17 cellular contexts compared by ENCODE assay signal in genomic region chr19:6210091-6210490, GRCh38.
DNase-seq lines count a peak whose midpoint lies in the region; ATAC-seq and TF ChIP-seq lines count a peak whose summit lies in the region.
"Had no signal": no experiment of that assay in that cellular context is flagged by ENCODE, and none has a peak within 500 bp of the region (broad histone marks: within the 10 kb centered on the region; RNA-seq: fewer than 3 reads in every experiment).

No MANE protein-coding gene starts in this region.

- H3K27me3 Mint-ChIP-seq in activated T-cell treated with anti-CD3 and anti-CD28 coated beads, Interleukin-2, amount 50 U/mL, for 72 hours (ENCODE audit: low read depth) = no peaks in the 10 kb centered on the region
- peaks cover 8% of the 10 kb centered on the region for H3K27me3 Mint-ChIP-seq in endothelial cell (ENCODE audit: unreplicated experiment)
- H3K27me3 Mint-ChIP-seq in neural progenitor cell (ENCODE audit: insufficient read depth, low read depth) = peaks cover 9% of the 10 kb centered on the region
- H3K27me3 Mint-ChIP-seq in CD8-positive, alpha-beta memory T cell = no peaks in the 10 kb centered on the region

- CTCF ChIA-PET in CD8-positive, alpha-beta memory T cell (lab: Charles Lee) = no interaction called here

- H3K4me1 Mint-ChIP-seq in activated T-cell treated with anti-CD3 and anti-CD28 coated beads, Interleukin-2, amount 50 U/mL, for 72 hours (ENCODE audit: low read depth) = no peaks in the 10 kb centered on the region
- no peaks in the 10 kb centered on the region for H3K4me1 Mint-ChIP-seq in endothelial cell (ENCODE audit: unreplicated experiment)
- peaks cover 8% of the 10 kb centered on the region for H3K4me1 Mint-ChIP-seq in neural progenitor cell
- H3K4me1 Mint-ChIP-seq in CD8-positive, alpha-beta memory T cell = no peaks in the 10 kb centered on the region

- H3K36me3 Mint-ChIP-seq in activated T-cell treated with anti-CD3 and anti-CD28 coated beads, Interleukin-2, amount 50 U/mL, for 72 hours (ENCODE audit: insufficient read depth in 2 of 2) = no peaks in the 10 kb centered on the region
- peaks cover 7% of the 10 kb centered on the region for H3K36me3 Mint-ChIP-seq in endothelial cell (ENCODE audit: low read depth, unreplicated experiment)
- H3K36me3 Mint-ChIP-seq in neural progenitor cell = peaks cover 6% of the 10 kb centered on the region
- peaks cover 2 to 22% (median 4%) of the 10 kb centered on the region in 3 donors for H3K36me3 Mint-ChIP-seq in CD8-positive, alpha-beta memory T cell

- H3K36me3 ChIP-seq in neural progenitor cell (no peaks in the 10 kb centered on the region), upper lobe of right lung (peaks cover 27% of the 10 kb centered on the region), left lung (peaks cover 0 to 48% of the 10 kb centered on the region in 2 donors)
- no peaks in the 10 kb centered on the region for H3K36me3 ChIP-seq in CD8-positive, alpha-beta memory T cell (ENCODE audit: insufficient read depth, low read length)

- H3K27me3 ChIP-seq in neural progenitor cell (no peaks in the 10 kb centered on the region), upper lobe of right lung (no peaks in the 10 kb centered on the region), left lung (no peaks in the 10 kb centered on the region)
- no peaks in the 10 kb centered on the region for H3K27me3 ChIP-seq in CD8-positive, alpha-beta memory T cell (ENCODE audit: insufficient read depth, low read length, poor library complexity, severe bottlenecking)
- H3K27me3 ChIP-seq: SJSA1 had no signal

- H3K4me3 ChIP-seq in neural progenitor cell (no peak overlapping the region), upper lobe of right lung (no peak overlapping the region), left lung (no peak overlapping the region)
- no peak overlapping the region for H3K4me3 ChIP-seq in CD8-positive, alpha-beta memory T cell (ENCODE audit: low read length)
- H3K4me3 ChIP-seq: SJSA1 had no signal

- DNase-seq in activated T-cell treated with anti-CD3 and anti-CD28 coated beads, Interleukin-2, amount 50 U/mL, for 72 hours = no peak
- DNase-seq in activated T-cell treated with anti-CD3 and anti-CD28 coated beads for 4 hours (no peak), endothelial cell (ENCODE audit: low spot score) (no peak), neural progenitor cell (ENCODE audit: low spot score) (no peak), upper lobe of right lung (peak; percentile 28), left lung (no peak)
- no peak for DNase-seq in CD8-positive, alpha-beta memory T cell
- DNase-seq: DND-41, GOT3, KG1, NCI-H1436, NCI-H2029, NCI-H2171 treated with DMSO at 0.1 percent for 48 hours, NCI-H446 treated with DMSO at 0.1 percent for 48 hours had no signal

- intact Hi-C loops in upper lobe of right lung (cut with DNase I) = no loop called here
- intact Hi-C loops in left lung (cut with DNase I) = no loop called here

- no peak overlapping the region for H3K9ac ChIP-seq in neural progenitor cell

- no peaks in the 10 kb centered on the region for H4K20me1 ChIP-seq in neural progenitor cell (ENCODE audit: low read depth)

- H3K27ac ChIP-seq in neural progenitor cell (no peak overlapping the region), upper lobe of right lung (peak overlapping the region; percentile 60), left lung (peak overlapping the region in 1 of 2 donors; percentile 48)
- H3K27ac ChIP-seq in CD8-positive, alpha-beta memory T cell (ENCODE audit: low read depth, low read length) = no peak overlapping the region
- H3K27ac ChIP-seq: 22Rv1, SJSA1 had no signal

- no peaks in the 10 kb centered on the region for H3K79me2 ChIP-seq in neural progenitor cell (ENCODE audit: low read depth)

- H3K27ac Mint-ChIP-seq in activated T-cell treated with anti-CD3 and anti-CD28 coated beads, Interleukin-2, amount 50 U/mL, for 72 hours = peak overlapping the region; percentile 57
- H3K27ac Mint-ChIP-seq in endothelial cell (ENCODE audit: unreplicated experiment) (peak overlapping the region; percentile 51), neural progenitor cell (peak overlapping the region; percentile 30)
- peak overlapping the region in 1 of 8 donors; percentile 8 for H3K27ac Mint-ChIP-seq in CD8-positive, alpha-beta memory T cell

- no peaks in the 10 kb centered on the region for H3F3A ChIP-seq in neural progenitor cell (ENCODE audit: low read depth)

- POLR2A ChIA-PET in CD8-positive, alpha-beta memory T cell (lab: Charles Lee) = no interaction called here

- H3K4me3 Mint-ChIP-seq in activated T-cell treated with anti-CD3 and anti-CD28 coated beads, Interleukin-2, amount 50 U/mL, for 72 hours = no peak overlapping the region
- H3K4me3 Mint-ChIP-seq in endothelial cell (ENCODE audit: unreplicated experiment) (no peak overlapping the region), neural progenitor cell (no peak overlapping the region)
- H3K4me3 Mint-ChIP-seq in CD8-positive, alpha-beta memory T cell = no peak overlapping the region

- H3K9me3 ChIP-seq in neural progenitor cell (ENCODE audit: low read depth) = no peaks in the 10 kb centered on the region
- H3K9me3 ChIP-seq in upper lobe of right lung = no peaks in the 10 kb centered on the region
- H3K9me3 ChIP-seq in left lung = no peaks in the 10 kb centered on the region
- H3K9me3 ChIP-seq in CD8-positive, alpha-beta memory T cell (ENCODE audit: low read length) = no peaks in the 10 kb centered on the region
- H3K9me3 ChIP-seq: SJSA1 had no signal

- H2AFZ ChIP-seq in neural progenitor cell (replicated peaks) = no peak overlapping the region

- H3K4me2 ChIP-seq in neural progenitor cell = no peak overlapping the region

- H3K4me1 ChIP-seq in neural progenitor cell (no peaks in the 10 kb centered on the region), upper lobe of right lung (no peaks in the 10 kb centered on the region), left lung (no peaks in the 10 kb centered on the region)
- no peaks in the 10 kb centered on the region for H3K4me1 ChIP-seq in CD8-positive, alpha-beta memory T cell (ENCODE audit: insufficient read depth, low read length)
- H3K4me1 ChIP-seq: SJSA1 had no signal

- ATAC-seq in activated T-cell treated with anti-CD3 and anti-CD28 coated beads, Interleukin-2, amount 50 U/mL, for 72 hours (replicated peaks in 1 of 2) = no peak
- ATAC-seq in upper lobe of right lung (no peak), GM19324 (IDR thresholded peaks at IDR 0.05; ENCODE audit: low FRiP score, unreplicated experiment) (no peak), left lung (no peak)

- no peaks in the 10 kb centered on the region for H3K9me3 Mint-ChIP-seq in activated T-cell treated with anti-CD3 and anti-CD28 coated beads, Interleukin-2, amount 50 U/mL, for 72 hours
- H3K9me3 Mint-ChIP-seq in endothelial cell (ENCODE audit: unreplicated experiment) = no peaks in the 10 kb centered on the region
- H3K9me3 Mint-ChIP-seq in neural progenitor cell = no peaks in the 10 kb centered on the region
- H3K9me3 Mint-ChIP-seq in CD8-positive, alpha-beta memory T cell = no peaks in the 10 kb centered on the region

- no peak for TF ChIP-seq CTCF in endothelial cell (IDR thresholded peaks at IDR 0.05; ENCODE audit: unreplicated experiment)
- no peak for TF ChIP-seq CTCF in neural progenitor cell (IDR thresholded peaks at IDR 0.05)
- TF ChIP-seq CTCF in upper lobe of right lung (IDR thresholded peaks at IDR 0.05) = no peak
- TF ChIP-seq CTCF in left lung (IDR thresholded peaks at IDR 0.05) = no peak
